Comparison of ENCODE assay signal across 20 cellular contexts in the genomic region with DNA sequence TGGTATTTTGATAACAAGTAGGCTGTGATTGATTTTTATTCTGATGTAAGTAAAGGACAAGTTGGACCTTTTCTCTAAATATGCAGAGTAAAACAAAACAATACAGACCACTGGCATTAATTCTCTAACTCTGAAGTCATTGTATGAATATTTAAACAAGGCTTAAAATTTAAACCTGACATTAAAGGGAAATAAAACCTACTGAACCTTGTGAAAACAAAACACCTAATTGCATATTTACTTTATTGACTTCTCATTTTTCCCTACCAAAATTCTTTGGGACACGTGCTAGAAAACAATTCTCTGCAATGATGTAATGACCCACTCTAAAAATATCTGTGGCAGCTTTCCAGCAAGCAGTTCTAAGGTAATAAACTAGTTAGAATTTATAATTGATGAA.
DNase-seq lines count a peak whose midpoint lies in the region; ATAC-seq and TF ChIP-seq lines count a peak whose summit lies in the region.
"Had no signal": no experiment of that assay in that cellular context is flagged by ENCODE, and none has a peak within 500 bp of the region (broad histone marks: within the 10 kb centered on the region; RNA-seq: fewer than 3 reads in every experiment).

No MANE protein-coding gene starts in this region.

- DNase-seq in COR-L47 (lab: John Stamatoyannopoulos, UW): peak; percentile 18
- DNase-seq in NCI-H1417 treated with DMSO at 0.1 percent for 48 hours (lab: John Stamatoyannopoulos, UW): peak; percentile 21
- peak; percentile 25 for DNase-seq in epithelial cell of proximal tubule (ENCODE audit: low read depth)
- peak; percentile 78 for DNase-seq in renal cortical epithelial cell (ENCODE audit: low read depth)
- no peak for DNase-seq in NCI-H128 (lab: John Stamatoyannopoulos, UW; ENCODE audit: unreplicated experiment)
- DNase-seq: ACHN; BE2C; C1 segment of cervical spinal cord; Caco-2; CD4-positive, CD25-positive, alpha-beta regulatory T cell; CD8-positive, alpha-beta memory T cell; DMS79 treated with DMSO at 0.1 percent for 48 hours; GF-D8; GOT3; H7; HFFc6 had no signal

- no peak for ATAC-seq in HG03460 (IDR thresholded peaks at IDR 0.05; ENCODE audit: unreplicated experiment)
- ATAC-seq in HG03521 (IDR thresholded peaks at IDR 0.05; ENCODE audit: unreplicated experiment): no peak
- ATAC-seq: HCT116, HepG2 had no signal

- TF ChIP-seq CTCF in epithelial cell of proximal tubule (conservative IDR thresholded peaks at IDR 0.05; ENCODE audit: low read depth, low read length): no peak

- no peak overlapping the region for H3K4me3 ChIP-seq in epithelial cell of proximal tubule (ENCODE audit: low read depth, low read length)
